21 cellular contexts compared by ENCODE assay signal in the genomic region with DNA sequence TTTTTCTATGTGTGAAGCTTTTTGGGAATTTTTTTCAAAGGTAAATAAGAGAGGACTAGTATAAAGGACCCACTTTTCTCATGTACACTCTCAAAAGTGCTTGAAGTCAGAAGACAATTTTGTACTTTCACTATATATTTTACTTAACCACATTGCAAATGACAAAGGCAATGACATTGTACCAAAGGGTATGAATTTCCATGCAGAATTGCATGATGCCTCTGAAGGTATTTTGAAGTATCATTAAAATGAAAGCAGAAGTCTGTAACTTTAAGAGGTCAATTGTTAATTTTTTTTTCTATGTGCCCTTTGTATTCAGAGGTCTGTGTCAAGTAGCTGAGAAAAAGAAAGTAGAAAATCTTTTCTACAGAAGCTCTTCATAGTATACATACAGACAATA.
DNase-seq lines count a peak whose midpoint lies in the region; ATAC-seq and TF ChIP-seq lines count a peak whose summit lies in the region.
"Had no signal": no experiment of that assay in that cellular context is flagged by ENCODE, and none has a peak within 500 bp of the region (broad histone marks: within the 10 kb centered on the region; RNA-seq: fewer than 3 reads in every experiment).

No MANE protein-coding gene starts in this region.

- peak overlapping the region; percentile 49 for H3K27ac Mint-ChIP-seq in T-helper 2 cell treated with Interferon-gamma antibody and Interleukin-4, amounts not matched to agents 5 μg/mL and 100 μg/mL, for 36 hours
- no peak overlapping the region for H3K27ac Mint-ChIP-seq in activated naive CD8-positive, alpha-beta T cell treated with anti-CD3 and anti-CD28 coated beads, Interleukin-2, amount 50 U/mL, for 24 hours
- H3K27ac Mint-ChIP-seq in type B pancreatic cell = no peak overlapping the region

- TF ChIP-seq CTCF in type B pancreatic cell (conservative IDR thresholded peaks at IDR 0.05) = no peak

- peaks cover 44% of the 10 kb centered on the region for H3K4me1 Mint-ChIP-seq in T-helper 2 cell treated with Interferon-gamma antibody and Interleukin-4, amounts not matched to agents 5 μg/mL and 100 μg/mL, for 36 hours (ENCODE audit: low read depth)
- H3K4me1 Mint-ChIP-seq in activated naive CD8-positive, alpha-beta T cell treated with anti-CD3 and anti-CD28 coated beads, Interleukin-2, amount 50 U/mL, for 24 hours = peaks cover 39% of the 10 kb centered on the region
- H3K4me1 Mint-ChIP-seq in type B pancreatic cell (ENCODE audit: unreplicated experiment) = peaks cover 17% of the 10 kb centered on the region

- peak; percentile 37 for ATAC-seq in GM18858 (IDR thresholded peaks at IDR 0.05; ENCODE audit: unreplicated experiment)
- ATAC-seq in HG02870 (IDR thresholded peaks at IDR 0.05; ENCODE audit: unreplicated experiment) = peak; percentile 55
- peak; percentile 65 for ATAC-seq in activated naive CD8-positive, alpha-beta T cell treated with anti-CD3 and anti-CD28 coated beads, Interleukin-2, amount 50 U/mL, for 24 hours
- ATAC-seq: right cardiac atrium had no signal

- H3K9me3 Mint-ChIP-seq in T-helper 2 cell treated with Interferon-gamma antibody and Interleukin-4, amounts not matched to agents 5 μg/mL and 100 μg/mL, for 36 hours = peaks cover 3% of the 10 kb centered on the region
- H3K9me3 Mint-ChIP-seq in activated naive CD8-positive, alpha-beta T cell treated with anti-CD3 and anti-CD28 coated beads, Interleukin-2, amount 50 U/mL, for 24 hours = peaks cover 3% of the 10 kb centered on the region
- H3K9me3 Mint-ChIP-seq in type B pancreatic cell = peaks cover 5% of the 10 kb centered on the region
- H3K9me3 Mint-ChIP-seq: immature natural killer cell had no signal

- H3K27me3 Mint-ChIP-seq in T-helper 2 cell treated with Interferon-gamma antibody and Interleukin-4, amounts not matched to agents 5 μg/mL and 100 μg/mL, for 36 hours (ENCODE audit: low read depth) = no peaks in the 10 kb centered on the region
- H3K27me3 Mint-ChIP-seq in activated naive CD8-positive, alpha-beta T cell treated with anti-CD3 and anti-CD28 coated beads, Interleukin-2, amount 50 U/mL, for 24 hours = no peaks in the 10 kb centered on the region
- H3K27me3 Mint-ChIP-seq in type B pancreatic cell = no peaks in the 10 kb centered on the region
- H3K27me3 Mint-ChIP-seq: CD4-positive, alpha-beta memory T cell had no signal

- no peak for DNase-seq in T-helper 2 cell treated with Interferon-gamma antibody and Interleukin-4, amounts not matched to agents 5 μg/mL and 100 μg/mL, for 36 hours (ENCODE audit: low spot score)
- no peak for DNase-seq in T-helper 2 cell
- DNase-seq in activated naive CD8-positive, alpha-beta T cell treated with anti-CD3 and anti-CD28 coated beads, Interleukin-2, amount 50 U/mL, for 24 hours = no peak
- no peak for DNase-seq in amniotic stem cell (lab: John Stamatoyannopoulos, UW)
- DNase-seq in type B pancreatic cell (ENCODE audit: extremely low spot score, unreplicated experiment) = no peak
- DNase-seq in NK-92 treated with Interleukin-12 subunit alpha and Interleukin-12 subunit beta, amount 100 ng/mL, for 24 hours (lab: John Stamatoyannopoulos, UW) = no peak
- DNase-seq: activated CD4-positive, alpha-beta T cell treated with anti-CD3 and anti-CD28 coated beads for 1 hour; activated naive CD4-positive, alpha-beta T cell treated with Interleukin-2 at 50 U/mL for 16 hours; activated T-cell treated with anti-CD3 and anti-CD28 coated beads, Interleukin-2, amount 50 U/mL, for 48 hours; CD4-positive, alpha-beta memory T cell; hypothalamus; immature natural killer cell; mesendoderm; NCI-H1092 treated with DMSO at 0.1 percent for 48 hours; NCI-H1930; NCI-H526 treated with DMSO at 0.1 percent for 48 hours; posterior cingulate gyrus; right cardiac atrium; stimulated activated CD4-positive, alpha-beta T cell treated with anti-CD3 and anti-CD28 coated beads, Interleukin-4, amount 100 ng/mL, for 1 hour had no signal

- peaks cover 45% of the 10 kb centered on the region for H3K36me3 Mint-ChIP-seq in T-helper 2 cell treated with Interferon-gamma antibody and Interleukin-4, amounts not matched to agents 5 μg/mL and 100 μg/mL, for 36 hours (ENCODE audit: low read depth)
- peaks cover 19% of the 10 kb centered on the region for H3K36me3 Mint-ChIP-seq in activated naive CD8-positive, alpha-beta T cell treated with anti-CD3 and anti-CD28 coated beads, Interleukin-2, amount 50 U/mL, for 24 hours (ENCODE audit: low read depth)
- H3K36me3 Mint-ChIP-seq in type B pancreatic cell = no peaks in the 10 kb centered on the region

- peak overlapping the region; percentile 18 for H3K4me3 Mint-ChIP-seq in T-helper 2 cell treated with Interferon-gamma antibody and Interleukin-4, amounts not matched to agents 5 μg/mL and 100 μg/mL, for 36 hours
- no peak overlapping the region for H3K4me3 Mint-ChIP-seq in activated naive CD8-positive, alpha-beta T cell treated with anti-CD3 and anti-CD28 coated beads, Interleukin-2, amount 50 U/mL, for 24 hours
- no peak overlapping the region for H3K4me3 Mint-ChIP-seq in type B pancreatic cell
- H3K4me3 Mint-ChIP-seq: CD4-positive, alpha-beta memory T cell had no signal
